8 cellular contexts compared by ENCODE assay signal in the genomic region with DNA sequence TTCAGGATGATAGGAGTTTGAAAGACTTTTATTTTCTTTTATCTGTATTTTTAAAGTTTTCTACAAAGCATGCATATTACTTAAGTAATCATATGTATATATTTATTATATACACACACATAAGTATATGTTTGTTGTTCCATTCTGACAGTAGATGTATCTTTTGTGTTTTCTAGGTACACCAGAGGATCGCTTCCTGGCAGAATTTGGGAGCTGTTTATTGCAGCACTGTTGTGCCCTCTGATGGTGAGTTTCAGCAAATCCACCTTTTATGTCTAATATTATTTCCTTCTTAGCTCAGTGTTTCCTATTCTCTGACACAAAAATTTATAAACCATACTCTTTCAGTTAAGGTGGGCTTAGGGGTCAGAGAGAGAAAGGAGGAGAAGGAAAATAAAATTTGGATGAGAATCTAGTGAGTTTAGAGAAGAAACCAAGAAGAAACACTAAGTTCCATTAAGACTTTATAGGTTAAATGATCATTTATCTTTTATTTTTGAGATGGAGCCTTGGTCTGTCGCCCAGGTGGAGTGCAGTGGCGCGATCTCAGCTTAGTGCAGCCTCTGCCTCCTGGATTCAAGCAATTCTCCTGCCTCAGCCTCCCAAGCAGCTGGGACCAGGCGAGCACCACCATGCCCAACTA. TPM values are rescaled to one million over a fixed set of nuclear protein-coding genes. Genes with fewer than 3 reads are reported as not detected.
DNase-seq lines count a peak whose midpoint lies in the region; ATAC-seq, FAIRE-seq and TF ChIP-seq lines count a peak whose summit lies in the region.

No MANE protein-coding gene starts in this region.

- no peaks in the 10 kb centered on the region for H3K36me3 ChIP-seq in BE2C

- DNase-seq in BE2C (peak; percentile 50), GM18507 (ENCODE audit: extremely low spot score, insufficient read length, low read depth) (peak; percentile 23), NCI-H2227 (lab: John Stamatoyannopoulos, UW; ENCODE audit: unreplicated experiment) (peak; percentile 58), frontal cortex (ENCODE audit: low spot score in 2 of 2) (peak; percentile 22 to 40), osteocyte (ENCODE audit: extremely low spot score, unreplicated experiment) (no peak)
- peak; percentile 50 for DNase-seq in activated CD8-positive, alpha-beta T cell treated with anti-CD3 and anti-CD28 coated beads for 36 hours
- no peak for DNase-seq in activated effector memory CD4-positive, alpha-beta T cell treated with Interleukin-2 at 50 U/mL for 16 hours

- H3K9me3 ChIP-seq in BE2C = no peaks in the 10 kb centered on the region

- no peaks in the 10 kb centered on the region; the same call in none of the 2 replicates for H3K4me1 ChIP-seq in BE2C

- CTCF ChIA-PET in activated CD8-positive, alpha-beta T cell treated with anti-CD3 and anti-CD28 coated beads for 36 hours (lab: Charles Lee) = interaction anchor here (0.7 to 2.6 kb wide), 14 partner anchors 10 to 489 kb away, joined by 3 to 30 read pairs (median 3); no protein-coding TSS in a partner anchor

- no peaks in the 10 kb centered on the region for H3K27me3 ChIP-seq in BE2C

- ATAC-seq in activated CD8-positive, alpha-beta T cell treated with anti-CD3 and anti-CD28 coated beads for 36 hours = peak; percentile 60
- no peak for ATAC-seq in HG02798 (IDR thresholded peaks at IDR 0.05; ENCODE audit: poor library complexity, unreplicated experiment)

- no peaks in the 10 kb centered on the region for H3K27me3 Mint-ChIP-seq in activated CD8-positive, alpha-beta T cell treated with anti-CD3 and anti-CD28 coated beads for 36 hours
- no peaks in the 10 kb centered on the region for H3K27me3 Mint-ChIP-seq in osteocyte (ENCODE audit: unreplicated experiment)

- H3K4me1 Mint-ChIP-seq in activated CD8-positive, alpha-beta T cell treated with anti-CD3 and anti-CD28 coated beads for 36 hours (ENCODE audit: low read depth) = peaks cover 2% of the 10 kb centered on the region
- peaks cover 14% of the 10 kb centered on the region for H3K4me1 Mint-ChIP-seq in osteocyte (ENCODE audit: unreplicated experiment)

- no peaks in the 10 kb centered on the region for H3K9me3 Mint-ChIP-seq in activated CD8-positive, alpha-beta T cell treated with anti-CD3 and anti-CD28 coated beads for 36 hours
- H3K9me3 Mint-ChIP-seq in osteocyte (ENCODE audit: unreplicated experiment) = no peaks in the 10 kb centered on the region

- intact Hi-C loops in activated CD8-positive, alpha-beta T cell treated with anti-CD3 and anti-CD28 coated beads for 36 hours (cut with micrococcal nuclease) = loop anchor here (5.0 kb wide), 1 partner anchor 472 kb away; no protein-coding TSS in a partner anchor

- H3K27ac Mint-ChIP-seq in activated CD8-positive, alpha-beta T cell treated with anti-CD3 and anti-CD28 coated beads for 36 hours = no peak overlapping the region
- no peak overlapping the region for H3K27ac Mint-ChIP-seq in osteocyte (ENCODE audit: unreplicated experiment)

- POLR2A ChIA-PET in activated CD8-positive, alpha-beta T cell treated with anti-CD3 and anti-CD28 coated beads for 36 hours (lab: Charles Lee) = interaction anchor here (0.7 kb wide), 1 partner anchor 61 kb away, joined by 5 read pairs; no protein-coding TSS in a partner anchor

- H3K4me3 Mint-ChIP-seq in activated CD8-positive, alpha-beta T cell treated with anti-CD3 and anti-CD28 coated beads for 36 hours = no peak overlapping the region
- no peak overlapping the region for H3K4me3 Mint-ChIP-seq in osteocyte (ENCODE audit: unreplicated experiment)

- no peak overlapping the region for H3K4me3 ChIP-seq in BE2C (ENCODE audit: low read depth, low read length)

- no peaks in the 10 kb centered on the region for H3K36me3 Mint-ChIP-seq in activated CD8-positive, alpha-beta T cell treated with anti-CD3 and anti-CD28 coated beads for 36 hours (ENCODE audit: low read depth)
- no peaks in the 10 kb centered on the region for H3K36me3 Mint-ChIP-seq in osteocyte (ENCODE audit: unreplicated experiment)

- TF ChIP-seq CTCF in BE2C (IDR thresholded peaks at IDR 0.05; ENCODE audit: low read depth, low read length) (peak; percentile 67), osteocyte (IDR thresholded peaks at IDR 0.05) (peak; percentile 79)
- peak; percentile 60 for TF ChIP-seq CTCF in activated CD8-positive, alpha-beta T cell treated with anti-CD3 and anti-CD28 coated beads for 36 hours (IDR thresholded peaks at IDR 0.05)

- FAIRE-seq in GM18507 (lab: Jason Lieb, UNC) = no peak
- peak; percentile 94 for FAIRE-seq in frontal cortex (lab: Jason Lieb, UNC)

RNA-seq across cellular contexts. Expression of a gene that starts 59.2 kb away (rescaled TPM):
- not detected for polyA plus RNA-seq in BE2C (2012; ENCODE audit: insufficient read depth, insufficient read length, low read depth)
- not detected for total RNA-seq in activated CD8-positive, alpha-beta T cell treated with anti-CD3 and anti-CD28 coated beads for 36 hours
- total RNA-seq in frontal cortex (1.2 TPM), osteocyte (0.19 and 0.21 TPM in 2 replicates)

Comparison
In these comparisons a context has a peak if more than half of its experiments do, and no peak if none do; other contexts are left out.
1. DNase-seq: peak in BE2C (single experiment), GM18507 (single experiment), NCI-H2227 (single experiment), activated CD8-positive, alpha-beta T cell treated with anti-CD3 and anti-CD28 coated beads for 36 hours (single experiment) and frontal cortex (2 of 2); none in osteocyte (single experiment) and activated effector memory CD4-positive, alpha-beta T cell treated with Interleukin-2 at 50 U/mL for 16 hours (single experiment).
2. Peak in every context shown above with its lines, with median percentiles within 50 percentile points of each other: CTCF ChIP-seq.